8 cellular contexts compared by ENCODE assay signal in genomic region chr13:110412132-110412912, GRCh38.
DNase-seq lines count a peak whose midpoint lies in the region; ATAC-seq and TF ChIP-seq lines count a peak whose summit lies in the region.

No MANE protein-coding gene starts in this region.

- H3K9me3 ChIP-seq in HUES6 (ENCODE audit: control insufficient read depth, insufficient read depth, low read depth, low read length) (no peaks in the 10 kb centered on the region), SJCRH30 (replicated peaks) (no peaks in the 10 kb centered on the region), parathyroid adenoma (ENCODE audit: control insufficient read depth, low read length) (no peaks in the 10 kb centered on the region), tibial artery (no peaks in the 10 kb centered on the region)

- H3K27ac Mint-ChIP-seq in activated naive CD4-positive, alpha-beta T cell treated with anti-CD3 and anti-CD28 coated beads, Interleukin-2, amount 50 U/mL, for 72 hours, result no peak overlapping the region

- peak; percentile 92 for ATAC-seq in GM21528 (IDR thresholded peaks at IDR 0.05; ENCODE audit: low FRiP score, unreplicated experiment)
- ATAC-seq in activated naive CD4-positive, alpha-beta T cell treated with anti-CD3 and anti-CD28 coated beads, Interleukin-2, amount 50 U/mL, for 72 hours, result peak; percentile 83 to 96

- H3K9me3 Mint-ChIP-seq in activated naive CD4-positive, alpha-beta T cell treated with anti-CD3 and anti-CD28 coated beads, Interleukin-2, amount 50 U/mL, for 72 hours, result no peaks in the 10 kb centered on the region

- peaks cover 38% of the 10 kb centered on the region for H3K4me1 ChIP-seq in HUES6 (ENCODE audit: control insufficient read depth, insufficient read depth, low read length)
- H3K4me1 ChIP-seq in SJCRH30, result peaks cover 50% of the 10 kb centered on the region
- no peaks in the 10 kb centered on the region for H3K4me1 ChIP-seq in parathyroid adenoma
- peaks cover 0 to 95% (median 77%) of the 10 kb centered on the region in 4 donors for H3K4me1 ChIP-seq in tibial artery

- H3K9ac ChIP-seq in HUES6 (ENCODE audit: low read length), result peak overlapping the region; percentile 43
- no peak overlapping the region for H3K9ac ChIP-seq in parathyroid adenoma

- DNase-seq in EL, result peak; percentile 99
- peak; percentile 93 to 97 for DNase-seq in SJCRH30
- peak; percentile 71 to 74 for DNase-seq in activated naive CD4-positive, alpha-beta T cell treated with anti-CD3 and anti-CD28 coated beads, Interleukin-2, amount 50 U/mL, for 72 hours (ENCODE audit: low spot score in 2 of 2)
- DNase-seq in head of caudate nucleus, result peak; percentile 66 to 95 (median 85)
- DNase-seq in tibial artery, result peak; percentile 93 to 97

- intact Hi-C loops in head of caudate nucleus (cut with DNase I) (loop anchor here (5.0 kb wide), 2 partner anchors 45 to 190 kb away; no protein-coding TSS in a partner anchor), tibial artery (cut with DNase I; ENCODE audit: low total_unique reads) (loop anchor here (5.0 kb wide), 1 partner anchor 65 kb away; no protein-coding TSS in a partner anchor)

- H2AFZ ChIP-seq in parathyroid adenoma, result no peak overlapping the region

- no peak overlapping the region for H3K4me2 ChIP-seq in parathyroid adenoma (ENCODE audit: low read length)

- H3K27me3 ChIP-seq in HUES6 (ENCODE audit: control insufficient read depth, insufficient read depth, low read length) (no peaks in the 10 kb centered on the region), SJCRH30 (no peaks in the 10 kb centered on the region), parathyroid adenoma (ENCODE audit: control insufficient read depth, insufficient read depth, low read length) (no peaks in the 10 kb centered on the region), tibial artery (no peaks in the 10 kb centered on the region)

- TF ChIP-seq CTCF in parathyroid adenoma (IDR thresholded peaks at IDR 0.05), result peak; percentile 78
- TF ChIP-seq CTCF in tibial artery (IDR thresholded peaks at IDR 0.05), result peak; percentile 85 to 92

- H3K36me3 Mint-ChIP-seq in activated naive CD4-positive, alpha-beta T cell treated with anti-CD3 and anti-CD28 coated beads, Interleukin-2, amount 50 U/mL, for 72 hours, result peaks cover 0 to 2% of the 10 kb centered on the region in 2 donors

- no peaks in the 10 kb centered on the region for H3K79me2 ChIP-seq in parathyroid adenoma

- peak overlapping the region; percentile 6; the same call in 1 of the 2 replicates for H3K27ac ChIP-seq in HUES6 (ENCODE audit: low read depth, low read length)
- peak overlapping the region; percentile 96 for H3K27ac ChIP-seq in SJCRH30
- H3K27ac ChIP-seq in parathyroid adenoma, result peak overlapping the region; percentile 63
- H3K27ac ChIP-seq in tibial artery, result peak overlapping the region; percentile 85 to 90

- no peak overlapping the region for H3K4me3 ChIP-seq in HUES6 (ENCODE audit: low read depth, low read length)
- H3K4me3 ChIP-seq in SJCRH30, result 0 out of 2 replicates have a peak overlapping the region, but pooled peaks have one; percentile 9
- no peak overlapping the region for H3K4me3 ChIP-seq in parathyroid adenoma (ENCODE audit: low read depth, low read length)
- no peak overlapping the region for H3K4me3 ChIP-seq in tibial artery

- peaks cover 7% of the 10 kb centered on the region for H3K36me3 ChIP-seq in HUES6 (ENCODE audit: control insufficient read depth, insufficient read depth, low read length)
- peaks cover 3% of the 10 kb centered on the region; the same call in 1 of the 2 replicates for H3K36me3 ChIP-seq in SJCRH30
- no peaks in the 10 kb centered on the region for H3K36me3 ChIP-seq in parathyroid adenoma (ENCODE audit: control insufficient read depth, insufficient read depth, low read length)
- no peaks in the 10 kb centered on the region for H3K36me3 ChIP-seq in tibial artery

Comparison
In these comparisons a context has a peak if more than half of its experiments do, and no peak if none do; other contexts are left out.
1. H3K27ac ChIP-seq: peak in every context shown above with its lines; median percentile 96 in SJCRH30; 88 in tibial artery; 63 in parathyroid adenoma; 6 in HUES6.